25 cellular contexts compared by ENCODE assay signal in genomic region chr11:32107647-32108046, GRCh38.
"Had no signal": no experiment of that assay in that cellular context is flagged by ENCODE, and none has a peak within 500 bp of the region (broad histone marks: within the 10 kb centered on the region; RNA-seq: fewer than 3 reads in every experiment).

No MANE protein-coding gene starts in this region.

- H3K9me3 ChIP-seq: esophagus squamous epithelium, heart right ventricle, thoracic aorta had no signal

- FAIRE-seq: bronchial epithelial cell, endometrium, urothelium cell line had no signal

- H3K9ac ChIP-seq: neural progenitor cell had no signal

- H3K4me2 ChIP-seq: neural progenitor cell had no signal

- H3K4me3 ChIP-seq: esophagus squamous epithelium, heart right ventricle, neural progenitor cell, thoracic aorta had no signal

- H3K4me1 ChIP-seq: esophagus squamous epithelium had no signal

- ATAC-seq: activated CD8-positive, alpha-beta memory T cell treated with anti-CD3 and anti-CD28 coated beads, Interleukin-2, amount 10 ng/mL, durations not matched to agents 7 days and 5 days; activated CD8-positive, alpha-beta T cell treated with anti-CD3 and anti-CD28 coated beads, Interleukin-2, amount 10 ng/mL, durations not matched to agents 7 days and 5 days; heart right ventricle; naive thymus-derived CD4-positive, alpha-beta T cell; right cardiac atrium; T-helper 17 cell had no signal

- H2AFZ ChIP-seq: neural progenitor cell had no signal

- H3K27ac ChIP-seq: epithelial cell of prostate, esophagus squamous epithelium, heart right ventricle, neural progenitor cell, thoracic aorta had no signal

- DNase-seq: activated CD4-positive, alpha-beta T cell treated with anti-CD3 and anti-CD28 coated beads, Interleukin-2, amount 50 U/mL, for 1 hour; activated CD4-positive, CD25-positive, alpha-beta regulatory T cell treated with anti-CD3 and anti-CD28 coated beads, Interleukin-2, amount 50 U/mL, for 72 hours; activated CD8-positive, alpha-beta memory T cell treated with anti-CD3 and anti-CD28 coated beads, Interleukin-2, amount 10 ng/mL, durations not matched to agents 7 days and 5 days; activated CD8-positive, alpha-beta T cell treated with anti-CD3 and anti-CD28 coated beads, Interleukin-2, amount 10 ng/mL, durations not matched to agents 7 days and 5 days; activated naive CD4-positive, alpha-beta T cell; activated T-cell treated with anti-CD3 and anti-CD28 coated beads, Interleukin-2, amount 50 U/mL, for 48 hours; dermis blood vessel endothelial cell; effector CD4-positive, alpha-beta T cell; esophagus squamous epithelium; foreskin melanocyte; heart right ventricle; midbrain; naive thymus-derived CD4-positive, alpha-beta T cell; right cardiac atrium; stimulated activated CD4-positive, alpha-beta T cell treated with anti-CD3 and anti-CD28 coated beads, Interleukin-15, amount 100 ng/mL, for 24 hours; stimulated activated CD4-positive, alpha-beta T cell treated with anti-CD3 and anti-CD28 coated beads, Interleukin-2, amount 100 ng/mL, for 24 hours; stimulated activated naive CD4-positive, alpha-beta T cell; T-helper 17 cell; trophoblast cell had no signal

- H3K27me3 ChIP-seq: esophagus squamous epithelium, heart right ventricle, neural progenitor cell had no signal
